In the genomic region with DNA sequence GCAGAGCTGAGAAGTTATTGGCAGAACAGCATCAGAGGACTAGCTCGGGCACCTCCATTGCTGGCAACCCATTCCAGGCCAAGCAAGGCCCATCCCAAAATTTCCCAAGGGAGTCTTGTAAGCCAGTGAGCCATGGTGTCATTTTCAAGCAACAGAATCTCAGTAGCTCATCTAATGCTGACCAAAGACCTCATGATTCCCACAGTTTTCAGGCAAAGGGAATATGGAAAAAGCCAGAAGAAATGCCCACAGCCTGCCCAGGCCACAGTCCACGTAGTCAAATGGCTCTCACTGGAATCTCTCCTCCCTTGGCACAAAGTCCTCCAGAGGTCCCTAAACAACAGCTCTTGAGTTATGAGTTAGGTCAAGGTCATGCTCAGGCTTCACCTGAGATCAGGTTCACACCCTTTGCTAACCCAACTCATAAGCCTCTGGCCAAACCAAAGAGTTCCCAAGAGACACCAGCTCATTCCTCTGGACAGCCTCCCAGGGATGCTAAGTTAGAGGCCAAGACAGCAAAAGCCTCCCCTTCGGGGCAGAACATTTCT, we compare ENCODE assay signal across 1 cellular context.
TF ChIP-seq lines count a peak whose summit lies in the region.

No MANE protein-coding gene starts in this region.

TF ChIP-seq in HepG2, 621 proteins besides CTCF, POLR2A, EP300 and RAD21 (continued from another document and continues in another):
- TF ChIP-seq, protein P1, sequence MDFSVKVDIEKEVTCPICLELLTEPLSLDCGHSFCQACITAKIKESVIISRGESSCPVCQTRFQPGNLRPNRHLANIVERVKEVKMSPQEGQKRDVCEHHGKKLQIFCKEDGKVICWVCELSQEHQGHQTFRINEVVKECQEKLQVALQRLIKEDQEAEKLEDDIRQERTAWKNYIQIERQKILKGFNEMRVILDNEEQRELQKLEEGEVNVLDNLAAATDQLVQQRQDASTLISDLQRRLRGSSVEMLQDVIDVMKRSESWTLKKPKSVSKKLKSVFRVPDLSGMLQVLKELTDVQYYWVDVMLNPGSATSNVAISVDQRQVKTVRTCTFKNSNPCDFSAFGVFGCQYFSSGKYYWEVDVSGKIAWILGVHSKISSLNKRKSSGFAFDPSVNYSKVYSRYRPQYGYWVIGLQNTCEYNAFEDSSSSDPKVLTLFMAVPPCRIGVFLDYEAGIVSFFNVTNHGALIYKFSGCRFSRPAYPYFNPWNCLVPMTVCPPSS (IDR thresholded peaks at IDR 0.05), result no peak
- TF ChIP-seq, protein P2, sequence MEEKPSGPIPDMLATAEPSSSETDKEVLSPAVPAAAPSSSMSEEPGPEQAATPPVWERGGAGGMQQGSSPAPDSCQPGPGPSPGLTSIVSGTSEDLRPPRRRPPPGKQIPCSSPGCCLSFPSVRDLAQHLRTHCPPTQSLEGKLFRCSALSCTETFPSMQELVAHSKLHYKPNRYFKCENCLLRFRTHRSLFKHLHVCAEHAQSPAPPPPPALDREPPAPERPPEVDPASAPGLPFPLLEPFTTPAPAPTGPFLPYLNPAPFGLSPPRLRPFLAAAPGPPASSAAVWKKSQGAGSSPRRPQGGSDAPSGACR (CRISPR knock-in tag; IDR thresholded peaks at IDR 0.05), result no peak
- no peak for TF ChIP-seq ARHGAP35 (CRISPR knock-in tag; IDR thresholded peaks at IDR 0.05; ENCODE audit: borderline replicate concordance)
- 0 out of 2 replicates have a peak, but pooled peaks have one; percentile 42 for TF ChIP-seq ZNF256 (CRISPR knock-in tag; conservative IDR thresholded peaks at IDR 0.05)
- TF ChIP-seq KDM5B (CRISPR knock-in tag; IDR thresholded peaks at IDR 0.05; ENCODE audit: borderline replicate concordance), result no peak; the same call in 1 of the 2 replicates
- peak; percentile 59 to 67; a peak in 2 of 4 replicates for TF ChIP-seq NR2F1 (CRISPR knock-in tag; IDR thresholded peaks at IDR 0.05)
- TF ChIP-seq ZNF232 (CRISPR knock-in tag; IDR thresholded peaks at IDR 0.05; ENCODE audit: borderline replicate concordance), result peak; percentile 49; the same call in 1 of the 2 replicates
- peak; percentile 34; the same call in 1 of the 2 replicates for TF ChIP-seq HNF4G (IDR thresholded peaks at IDR 0.05; ENCODE audit: borderline replicate concordance, low read depth, low read length)
- no peak for TF ChIP-seq HNF4G (CRISPR knock-in tag; IDR thresholded peaks at IDR 0.05; ENCODE audit: borderline replicate concordance, low read depth)
- no peak for TF ChIP-seq ZNF768 (CRISPR knock-in tag; IDR thresholded peaks at IDR 0.05)
- peak; percentile 54; the same call in 1 of the 2 replicates for TF ChIP-seq TARDBP (CRISPR knock-in tag; IDR thresholded peaks at IDR 0.05)
- peak; percentile 10; the same call in 1 of the 2 replicates for TF ChIP-seq ARID4A (CRISPR knock-in tag; IDR thresholded peaks at IDR 0.05; ENCODE audit: borderline replicate concordance)
- 0 out of 2 replicates have a peak, but pooled peaks have one; percentile 47 for TF ChIP-seq HOXA3 (CRISPR knock-in tag; IDR thresholded peaks at IDR 0.05)
- TF ChIP-seq TBX2 (CRISPR knock-in tag; IDR thresholded peaks at IDR 0.05; ENCODE audit: borderline replicate concordance), result 0 out of 2 replicates have a peak, but pooled peaks have one; percentile 29
- no peak for TF ChIP-seq CREM (IDR thresholded peaks at IDR 0.05)
- TF ChIP-seq CREM (CRISPR knock-in tag; IDR thresholded peaks at IDR 0.05), result no peak
- no peak for TF ChIP-seq SOX13 (IDR thresholded peaks at IDR 0.05)
- TF ChIP-seq SOX13 (CRISPR knock-in tag; conservative IDR thresholded peaks at IDR 0.05 in 1 of 2, IDR thresholded peaks at IDR 0.05 in 1 of 2), result peak in 1 of 2 experiments; percentile 36; a peak in 1 of 4 replicates
- TF ChIP-seq ZNF431 (CRISPR knock-in tag; IDR thresholded peaks at IDR 0.05; ENCODE audit: borderline replicate concordance, low read depth), result no peak
- TF ChIP-seq NCOA2 (CRISPR knock-in tag; IDR thresholded peaks at IDR 0.05), result peak; percentile 31; the same call in 1 of the 2 replicates
- TF ChIP-seq PAXIP1 (CRISPR knock-in tag; conservative IDR thresholded peaks at IDR 0.05), result peak; percentile 76
- peak; percentile 65 for TF ChIP-seq MED1 (CRISPR knock-in tag; IDR thresholded peaks at IDR 0.05)
- peak; percentile 34; the same call in 1 of the 2 replicates for TF ChIP-seq RXRA (CRISPR knock-in tag; IDR thresholded peaks at IDR 0.05)
- TF ChIP-seq SALL1 (CRISPR knock-in tag; IDR thresholded peaks at IDR 0.05), result peak; percentile 55; the same call in 1 of the 2 replicates
- TF ChIP-seq ZNF660 (CRISPR knock-in tag; IDR thresholded peaks at IDR 0.05; ENCODE audit: borderline replicate concordance, low read depth), result no peak
- no peak for TF ChIP-seq ZMAT3 (CRISPR knock-in tag; conservative IDR thresholded peaks at IDR 0.05)
- TF ChIP-seq, protein P3, sequence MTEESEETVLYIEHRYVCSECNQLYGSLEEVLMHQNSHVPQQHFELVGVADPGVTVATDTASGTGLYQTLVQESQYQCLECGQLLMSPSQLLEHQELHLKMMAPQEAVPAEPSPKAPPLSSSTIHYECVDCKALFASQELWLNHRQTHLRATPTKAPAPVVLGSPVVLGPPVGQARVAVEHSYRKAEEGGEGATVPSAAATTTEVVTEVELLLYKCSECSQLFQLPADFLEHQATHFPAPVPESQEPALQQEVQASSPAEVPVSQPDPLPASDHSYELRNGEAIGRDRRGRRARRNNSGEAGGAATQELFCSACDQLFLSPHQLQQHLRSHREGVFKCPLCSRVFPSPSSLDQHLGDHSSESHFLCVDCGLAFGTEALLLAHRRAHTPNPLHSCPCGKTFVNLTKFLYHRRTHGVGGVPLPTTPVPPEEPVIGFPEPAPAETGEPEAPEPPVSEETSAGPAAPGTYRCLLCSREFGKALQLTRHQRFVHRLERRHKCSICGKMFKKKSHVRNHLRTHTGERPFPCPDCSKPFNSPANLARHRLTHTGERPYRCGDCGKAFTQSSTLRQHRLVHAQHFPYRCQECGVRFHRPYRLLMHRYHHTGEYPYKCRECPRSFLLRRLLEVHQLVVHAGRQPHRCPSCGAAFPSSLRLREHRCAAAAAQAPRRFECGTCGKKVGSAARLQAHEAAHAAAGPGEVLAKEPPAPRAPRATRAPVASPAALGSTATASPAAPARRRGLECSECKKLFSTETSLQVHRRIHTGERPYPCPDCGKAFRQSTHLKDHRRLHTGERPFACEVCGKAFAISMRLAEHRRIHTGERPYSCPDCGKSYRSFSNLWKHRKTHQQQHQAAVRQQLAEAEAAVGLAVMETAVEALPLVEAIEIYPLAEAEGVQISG (CRISPR knock-in tag; IDR thresholded peaks at IDR 0.05), result peak; percentile 36; the same call in 1 of the 2 replicates
- TF ChIP-seq XBP1 (CRISPR knock-in tag; IDR thresholded peaks at IDR 0.05), result peak; percentile 56; the same call in 1 of the 2 replicates
- peak; percentile 39; the same call in 1 of the 2 replicates for TF ChIP-seq ZNF788 (CRISPR knock-in tag; IDR thresholded peaks at IDR 0.05; ENCODE audit: borderline replicate concordance)
- peak; percentile 45; the same call in 1 of the 2 replicates for TF ChIP-seq ISL2 (CRISPR knock-in tag; IDR thresholded peaks at IDR 0.05)
- TF ChIP-seq CEBPG (CRISPR knock-in tag; IDR thresholded peaks at IDR 0.05), result no peak
- no peak for TF ChIP-seq ZNF354B (CRISPR knock-in tag; IDR thresholded peaks at IDR 0.05)
- TF ChIP-seq ZNF142 (CRISPR knock-in tag; IDR thresholded peaks at IDR 0.05), result peak; percentile 46; the same call in 1 of the 2 replicates
- TF ChIP-seq SOX6 (IDR thresholded peaks at IDR 0.05), result no peak
- TF ChIP-seq SOX6 (CRISPR knock-in tag; IDR thresholded peaks at IDR 0.05), result peak; percentile 32; the same call in 1 of the 2 replicates
- no peak for TF ChIP-seq ZNF317 (CRISPR knock-in tag; IDR thresholded peaks at IDR 0.05)
- TF ChIP-seq, protein P4, sequence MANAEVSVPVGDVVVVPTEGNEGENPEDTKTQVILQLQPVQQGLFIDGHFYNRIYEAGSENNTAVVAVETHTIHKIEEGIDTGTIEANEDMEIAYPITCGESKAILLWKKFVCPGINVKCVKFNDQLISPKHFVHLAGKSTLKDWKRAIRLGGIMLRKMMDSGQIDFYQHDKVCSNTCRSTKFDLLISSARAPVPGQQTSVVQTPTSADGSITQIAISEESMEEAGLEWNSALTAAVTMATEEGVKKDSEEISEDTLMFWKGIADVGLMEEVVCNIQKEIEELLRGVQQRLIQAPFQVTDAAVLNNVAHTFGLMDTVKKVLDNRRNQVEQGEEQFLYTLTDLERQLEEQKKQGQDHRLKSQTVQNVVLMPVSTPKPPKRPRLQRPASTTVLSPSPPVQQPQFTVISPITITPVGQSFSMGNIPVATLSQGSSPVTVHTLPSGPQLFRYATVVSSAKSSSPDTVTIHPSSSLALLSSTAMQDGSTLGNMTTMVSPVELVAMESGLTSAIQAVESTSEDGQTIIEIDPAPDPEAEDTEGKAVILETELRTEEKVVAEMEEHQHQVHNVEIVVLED (CRISPR knock-in tag; IDR thresholded peaks at IDR 0.05; ENCODE audit: borderline replicate concordance), result no peak
- peak; percentile 76 for TF ChIP-seq RARA (CRISPR knock-in tag; IDR thresholded peaks at IDR 0.05)
